ENCODE assay signal across 16 cellular contexts in genomic region chrX:103730147-103730546, GRCh38. TPM values are rescaled to one million over a fixed set of nuclear protein-coding genes. Genes with fewer than 3 reads are reported as not detected.
DNase-seq lines count a peak whose midpoint lies in the region; ATAC-seq, FAIRE-seq and TF ChIP-seq lines count a peak whose summit lies in the region.
"Had no signal": no experiment of that assay in that cellular context is flagged by ENCODE, and none has a peak within 500 bp of the region (broad histone marks: within the 10 kb centered on the region; RNA-seq: fewer than 3 reads in every experiment).

No MANE protein-coding gene starts in this region.

- H3K79me2 ChIP-seq in Loucy (ENCODE audit: insufficient read depth, low read length): no peaks in the 10 kb centered on the region

- H3K27ac ChIP-seq in mesodermal cell (ENCODE audit: low read depth, low read length, severe bottlenecking) (peak overlapping the region; percentile 81), coronary artery (no peak overlapping the region), aorta (ENCODE audit: low read depth in 1 of 2, low read length in 2 of 2) (no peak overlapping the region)
- H3K27ac ChIP-seq: lower lobe of right lung, SK-N-MC, testis had no signal

- H3K9me3 ChIP-seq in Loucy (ENCODE audit: insufficient read depth, low read depth, low read length): no peaks in the 10 kb centered on the region
- H3K9me3 ChIP-seq in mesodermal cell (ENCODE audit: control insufficient read depth, low read length): no peaks in the 10 kb centered on the region
- no peaks in the 10 kb centered on the region for H3K9me3 ChIP-seq in aorta (ENCODE audit: control insufficient read depth, low read length)
- H3K9me3 ChIP-seq: lower lobe of right lung, testis had no signal

- no peaks in the 10 kb centered on the region for H3K9me3 Mint-ChIP-seq in progenitor cell of endocrine pancreas (ENCODE audit: low read depth)
- H3K9me3 Mint-ChIP-seq: activated T-helper 17 cell treated with anti-CD3 and anti-CD28 coated beads, Interleukin-2, amount 50 U/mL, for 72 hours had no signal

- ATAC-seq in aorta (ENCODE audit: low FRiP score): no peak
- ATAC-seq: activated T-helper 17 cell treated with anti-CD3 and anti-CD28 coated beads, Interleukin-2, amount 50 U/mL, for 72 hours; lower lobe of right lung had no signal

- no peaks in the 10 kb centered on the region for H3K4me1 Mint-ChIP-seq in progenitor cell of endocrine pancreas (ENCODE audit: low read depth)
- H3K4me1 Mint-ChIP-seq: activated T-helper 17 cell treated with anti-CD3 and anti-CD28 coated beads, Interleukin-2, amount 50 U/mL, for 72 hours had no signal

- TF ChIP-seq CTCF in Loucy (conservative IDR thresholded peaks at IDR 0.05; ENCODE audit: low read length): no peak
- no peak for TF ChIP-seq CTCF in bronchial epithelial cell (IDR thresholded peaks at IDR 0.05; ENCODE audit: insufficient read depth, low read length, severe bottlenecking)
- TF ChIP-seq CTCF in coronary artery (IDR thresholded peaks at IDR 0.05): no peak
- no peak for TF ChIP-seq CTCF in progenitor cell of endocrine pancreas (IDR thresholded peaks at IDR 0.05; ENCODE audit: unreplicated experiment)

- H3K27me3 ChIP-seq in Loucy (ENCODE audit: insufficient read depth, low read length, poor library complexity, severe bottlenecking) (no peaks in the 10 kb centered on the region), bronchial epithelial cell (ENCODE audit: control insufficient read depth, insufficient read depth, low read length) (no peaks in the 10 kb centered on the region), aorta (ENCODE audit: control insufficient read depth in 1 of 2, insufficient read depth in 2 of 2, low read length in 1 of 2) (no peaks in the 10 kb centered on the region)
- H3K27me3 ChIP-seq: testis had no signal

- no peaks in the 10 kb centered on the region for H3K36me3 ChIP-seq in Loucy (ENCODE audit: insufficient read depth, low read length)
- H3K36me3 ChIP-seq in bronchial epithelial cell (ENCODE audit: control insufficient read depth, insufficient read depth, low read length): no peaks in the 10 kb centered on the region
- no peaks in the 10 kb centered on the region for H3K36me3 ChIP-seq in mesodermal cell (ENCODE audit: control insufficient read depth, insufficient read depth, low read length)
- no peaks in the 10 kb centered on the region for H3K36me3 ChIP-seq in aorta (ENCODE audit: control insufficient read depth in 1 of 2, insufficient read depth in 2 of 2, low read length in 1 of 2)
- H3K36me3 ChIP-seq: lower lobe of right lung had no signal

- no peak overlapping the region for H3K27ac Mint-ChIP-seq in progenitor cell of endocrine pancreas
- H3K27ac Mint-ChIP-seq: activated T-helper 17 cell treated with anti-CD3 and anti-CD28 coated beads, Interleukin-2, amount 50 U/mL, for 72 hours had no signal

- H2AFZ ChIP-seq in Loucy (ENCODE audit: low read length): peak overlapping the region; percentile 41; the same call in 1 of the 2 replicates

- H3K9ac ChIP-seq in Loucy (ENCODE audit: low read depth, low read length, poor library complexity, severe bottlenecking): no peak overlapping the region

- no peaks in the 10 kb centered on the region for H4K20me1 ChIP-seq in Loucy (ENCODE audit: insufficient read depth, low read length, poor library complexity, severe bottlenecking)

- intact Hi-C loops in aorta (cut with DNase I): no loop called here

- no peaks in the 10 kb centered on the region for H3F3A ChIP-seq in Loucy (ENCODE audit: low read depth)

- no peaks in the 10 kb centered on the region for H3K9me2 ChIP-seq in Loucy (replicated peaks; ENCODE audit: low read depth, low read length)

- H3K36me3 Mint-ChIP-seq in progenitor cell of endocrine pancreas (ENCODE audit: insufficient read depth): no peaks in the 10 kb centered on the region

- no CpG with 5 or more reads among the region's 2 CpGs for WGBS in mesodermal cell (ENCODE audit: insufficient coverage in 2 of 2), 2 experiments
- 44 to 56% methylated on average over 2 of the region's 2 CpGs for WGBS in aorta, 2 donors

- DNase-seq in GDM1 (lab: John Stamatoyannopoulos, UW) (peak; percentile 11), bronchial epithelial cell (ENCODE audit: low read depth) (peak; percentile 38), coronary artery (ENCODE audit: low spot score) (no peak), aorta (no peak), HK-2 (ENCODE audit: unreplicated experiment) (no peak), progenitor cell of endocrine pancreas (ENCODE audit: low spot score, unreplicated experiment) (no peak)
- DNase-seq: lower lobe of right lung; NCI-H1436 treated with DMSO at 0.1 percent for 48 hours; NCI-H2227 treated with DMSO at 0.1 percent for 48 hours; stimulated activated CD4-positive, alpha-beta T cell treated with anti-CD3 and anti-CD28 coated beads, Interleukin-2, amount 100 ng/mL, for 48 hours; testis had no signal

- FAIRE-seq in bronchial epithelial cell (lab: Jason Lieb, UNC): no peak

- H3K27me3 Mint-ChIP-seq in progenitor cell of endocrine pancreas: peaks cover 43% of the 10 kb centered on the region

- H3K4me3 ChIP-seq in Loucy (ENCODE audit: low read length, poor library complexity, severe bottlenecking) (no peak overlapping the region), bronchial epithelial cell (ENCODE audit: low read depth, low read length) (no peak overlapping the region), mesodermal cell (ENCODE audit: extremely low read depth, insufficient read depth, low read length, poor library complexity, severe bottlenecking) (no peak overlapping the region), coronary artery (no peak overlapping the region), aorta (ENCODE audit: low read length in 2 of 2) (no peak overlapping the region)
- H3K4me3 ChIP-seq: lower lobe of right lung, SK-N-MC, testis had no signal

- no peak overlapping the region for H3K4me2 ChIP-seq in Loucy (ENCODE audit: low read depth, low read length, poor library complexity, severe bottlenecking)

- H3K4me1 ChIP-seq in Loucy (ENCODE audit: insufficient read depth, low read length, poor library complexity, severe bottlenecking) (peaks cover 12% of the 10 kb centered on the region), mesodermal cell (ENCODE audit: control insufficient read depth, insufficient read depth, low read length, poor library complexity, severe bottlenecking) (peaks cover 18% of the 10 kb centered on the region), aorta (ENCODE audit: control insufficient read depth in 1 of 2, insufficient read depth in 2 of 2, low read length in 2 of 2) (peaks cover 0 to 2% of the 10 kb centered on the region in 2 donors)
- H3K4me1 ChIP-seq: lower lobe of right lung, testis had no signal

- H3K4me3 Mint-ChIP-seq in progenitor cell of endocrine pancreas (ENCODE audit: low read depth): no peak overlapping the region
- H3K4me3 Mint-ChIP-seq: activated T-helper 17 cell treated with anti-CD3 and anti-CD28 coated beads, Interleukin-2, amount 50 U/mL, for 72 hours had no signal

RNA-seq across cellular contexts. Expression of gene TMEM31, which starts 19.4 kb away (rescaled TPM):
- total RNA-seq in bronchial epithelial cell (not detected in 2 replicates), aorta (not detected), progenitor cell of endocrine pancreas (0.55 and 0.89 TPM in 2 replicates)
- 2.1 TPM for polyA plus RNA-seq in mesodermal cell (2013, experiment 1 of 2)
- 2.1 TPM for polyA plus RNA-seq in mesodermal cell (2013, experiment 2 of 2)
- polyA plus RNA-seq in aorta: not detected
- total RNA-seq: activated T-helper 17 cell treated with anti-CD3 and anti-CD28 coated beads, Interleukin-2, amount 50 U/mL, for 72 hours; dermis microvascular lymphatic vessel endothelial cell; lower lobe of right lung had no signal

RNA-seq across cellular contexts. Expression of gene MORF4L2, which starts 43.6 kb away (rescaled TPM):
- 414 and 422 TPM in 2 replicates for total RNA-seq in bronchial epithelial cell
- 460 TPM for polyA plus RNA-seq in mesodermal cell (2013, experiment 1 of 2)
- 455 TPM for polyA plus RNA-seq in mesodermal cell (2013, experiment 2 of 2)
- total RNA-seq in aorta: 100 to 1,000 TPM; 214 to 399 TPM
- polyA plus RNA-seq in aorta: 100 to 1,000 TPM; 651 to 791 TPM
- total RNA-seq in progenitor cell of endocrine pancreas: 479 and 507 TPM in 2 replicates

RNA-seq across cellular contexts. Expression of gene PLP1, which starts 46.5 kb away (rescaled TPM):
- total RNA-seq in bronchial epithelial cell (not detected in 2 replicates), aorta (10 to 100 TPM in 1 of 2 donors, 1 to 10 TPM in 1; 7.7 to 21.3 TPM), progenitor cell of endocrine pancreas (0.46 and 0.95 TPM in 2 replicates)
- polyA plus RNA-seq in mesodermal cell (2013, experiment 1 of 2): 51.0 TPM
- 38.0 TPM for polyA plus RNA-seq in mesodermal cell (2013, experiment 2 of 2)
- under 1 TPM; 0.50 to 0.95 TPM for polyA plus RNA-seq in aorta
- total RNA-seq: activated T-helper 17 cell treated with anti-CD3 and anti-CD28 coated beads, Interleukin-2, amount 50 U/mL, for 72 hours had no signal

Comparison
In these comparisons a context has a peak if more than half of its experiments do, and no peak if none do; other contexts are left out.
1. DNase-seq: peak in GDM1 (single experiment) and bronchial epithelial cell (single experiment); none in coronary artery (single experiment), aorta (0 of 2), HK-2 (single experiment) and progenitor cell of endocrine pancreas (single experiment).